In the genomic region with DNA sequence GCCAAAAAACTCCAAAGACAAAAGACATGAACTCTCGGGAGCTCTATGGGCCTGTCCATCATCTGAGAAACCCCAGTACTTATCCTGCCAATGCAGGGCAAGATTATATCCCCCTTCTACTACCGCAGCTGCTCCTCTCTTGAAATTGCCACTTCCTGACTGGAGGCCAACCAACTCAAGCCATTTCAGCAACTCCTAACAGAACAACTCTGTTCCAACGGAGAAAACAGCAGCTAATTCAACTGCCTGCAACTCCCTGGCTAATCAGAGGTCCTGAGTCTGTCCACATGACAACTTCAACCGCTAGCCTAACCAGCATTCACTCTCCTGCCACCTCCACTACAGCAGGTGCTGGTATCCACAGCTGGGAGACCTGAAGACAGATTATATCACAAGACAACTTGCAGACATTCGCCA, we compare ENCODE assay signal across 9 cellular contexts.
DNase-seq lines count a peak whose midpoint lies in the region; ATAC-seq lines count a peak whose summit lies in the region.
"Had no signal": no experiment of that assay in that cellular context is flagged by ENCODE, and none has a peak within 500 bp of the region (broad histone marks: within the 10 kb centered on the region; RNA-seq: fewer than 3 reads in every experiment).

No MANE protein-coding gene starts in this region.

- DNase-seq in KG1 (lab: John Stamatoyannopoulos, UW) (peak; percentile 57), cerebellar cortex (ENCODE audit: low spot score) (peak; percentile 5), pons (ENCODE audit: low spot score) (peak; percentile 31), OCI-M2 (lab: John Stamatoyannopoulos, UW; ENCODE audit: unreplicated experiment) (no peak), HCEC 1CT (no peak), NCI-H2081 treated with DMSO at 0.1 percent for 48 hours (lab: John Stamatoyannopoulos, UW) (no peak), SIG-M5 treated with dmso at 0.1 percent for 504 hours (lab: John Stamatoyannopoulos, UW; ENCODE audit: unreplicated experiment) (no peak)
- DNase-seq: effector memory CD4-positive, alpha-beta T cell had no signal

- ATAC-seq in GM21390 (IDR thresholded peaks at IDR 0.05; ENCODE audit: unreplicated experiment): peak; percentile 54

Comparison
In these comparisons a context has a peak if more than half of its experiments do, and no peak if none do; other contexts are left out.
1. DNase-seq: peak in KG1 (single experiment), cerebellar cortex (single experiment) and pons (single experiment); none in OCI-M2 (single experiment), HCEC 1CT (single experiment), NCI-H2081 treated with DMSO at 0.1 percent for 48 hours (single experiment) and SIG-M5 treated with dmso at 0.1 percent for 504 hours (single experiment).